ENCODE assay signal across 19 cellular contexts in the genomic region with DNA sequence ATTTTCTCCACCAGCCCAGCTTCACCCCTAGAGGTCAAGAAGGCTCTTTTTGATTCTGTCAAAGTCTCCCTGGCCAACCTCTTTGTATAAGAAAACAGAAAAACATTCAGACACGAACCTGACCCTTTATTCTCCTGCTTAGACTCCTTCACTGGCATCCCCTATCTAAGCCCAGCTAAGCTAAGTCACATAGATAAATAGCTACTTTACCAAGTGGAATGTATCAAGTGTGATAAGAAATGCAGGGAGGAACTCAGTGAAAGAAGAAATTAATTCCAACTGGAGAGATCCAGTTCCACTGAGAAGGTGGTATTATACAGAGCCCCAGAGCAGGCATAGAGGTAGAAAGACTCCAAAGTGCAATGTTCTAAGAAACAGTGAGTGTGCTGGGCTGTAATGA.
"Had no signal": no experiment of that assay in that cellular context is flagged by ENCODE, and none has a peak within 500 bp of the region (broad histone marks: within the 10 kb centered on the region; RNA-seq: fewer than 3 reads in every experiment).

No MANE protein-coding gene starts in this region.

- H3K27ac Mint-ChIP-seq: activated naive CD8-positive, alpha-beta T cell; activated T-cell treated with anti-CD3 and anti-CD28 coated beads, Interleukin-2, amount 50 U/mL, for 24 hours; activated T-helper 17 cell treated with anti-CD3 and anti-CD28 coated beads, Interleukin-2, amount 50 U/mL, for 72 hours; immature natural killer cell; natural killer cell treated with Interleukin-12 subunit alpha and Interleukin-12 subunit beta and Interleukin-15 and Interleukin-18, amount 100 ng/mL, for 72 hours; progenitor cell of endocrine pancreas; WTC11 had no signal

- H3K4me3 ChIP-seq: lung, spleen had no signal

- H3K36me3 ChIP-seq: spleen had no signal

- H3K36me3 Mint-ChIP-seq: activated naive CD8-positive, alpha-beta T cell; immature natural killer cell; natural killer cell treated with Interleukin-12 subunit alpha and Interleukin-12 subunit beta and Interleukin-15 and Interleukin-18, amount 100 ng/mL, for 72 hours; WTC11 had no signal

- ATAC-seq: activated T-helper 17 cell treated with anti-CD3 and anti-CD28 coated beads, Interleukin-2, amount 50 U/mL, for 72 hours; foreskin keratinocyte; left lobe of liver; natural killer cell treated with Interleukin-12 subunit alpha and Interleukin-12 subunit beta and Interleukin-15 and Interleukin-18, amount 100 ng/mL, for 72 hours; SK-N-SH treated with all-trans-retinoic acid at 6 μM for 48 hours; stimulated activated naive CD8-positive, alpha-beta T cell treated with anti-CD3 and anti-CD28 coated beads, Interleukin-15, Interleukin-2, amounts not matched to agents 100 U/mL and 50 U/mL, for 24 hours; WTC11 had no signal

- H3K9me3 ChIP-seq: spleen had no signal

- H3K4me1 Mint-ChIP-seq: immature natural killer cell had no signal

- DNase-seq: activated naive CD4-positive, alpha-beta T cell; activated T-cell treated with anti-CD3 and anti-CD28 coated beads, Interleukin-2, amount 50 U/mL, for 24 hours; amniotic stem cell; foreskin keratinocyte; immature natural killer cell; midbrain; occipital lobe; retina; spleen; stimulated activated CD4-positive, alpha-beta T cell treated with anti-CD3 and anti-CD28 coated beads, Interleukin-4, amount 100 ng/mL, for 24 hours; stimulated activated naive CD8-positive, alpha-beta T cell treated with anti-CD3 and anti-CD28 coated beads, Interleukin-15, Interleukin-2, amounts not matched to agents 100 U/mL and 50 U/mL, for 24 hours had no signal

- H3K4me1 ChIP-seq: foreskin keratinocyte had no signal

- H3K27ac ChIP-seq: foreskin keratinocyte had no signal

- H3K27me3 Mint-ChIP-seq: progenitor cell of endocrine pancreas had no signal

- H3K9me3 Mint-ChIP-seq: activated T-cell treated with anti-CD3 and anti-CD28 coated beads, Interleukin-2, amount 50 U/mL, for 24 hours; activated T-helper 17 cell treated with anti-CD3 and anti-CD28 coated beads, Interleukin-2, amount 50 U/mL, for 72 hours; immature natural killer cell; natural killer cell treated with Interleukin-12 subunit alpha and Interleukin-12 subunit beta and Interleukin-15 and Interleukin-18, amount 100 ng/mL, for 72 hours; WTC11 had no signal

- H3K4me3 Mint-ChIP-seq: activated naive CD8-positive, alpha-beta T cell; activated T-cell treated with anti-CD3 and anti-CD28 coated beads, Interleukin-2, amount 50 U/mL, for 24 hours; activated T-helper 17 cell treated with anti-CD3 and anti-CD28 coated beads, Interleukin-2, amount 50 U/mL, for 72 hours; immature natural killer cell; natural killer cell treated with Interleukin-12 subunit alpha and Interleukin-12 subunit beta and Interleukin-15 and Interleukin-18, amount 100 ng/mL, for 72 hours; WTC11 had no signal

- H3K27me3 ChIP-seq: foreskin keratinocyte had no signal
